In the genomic region with DNA sequence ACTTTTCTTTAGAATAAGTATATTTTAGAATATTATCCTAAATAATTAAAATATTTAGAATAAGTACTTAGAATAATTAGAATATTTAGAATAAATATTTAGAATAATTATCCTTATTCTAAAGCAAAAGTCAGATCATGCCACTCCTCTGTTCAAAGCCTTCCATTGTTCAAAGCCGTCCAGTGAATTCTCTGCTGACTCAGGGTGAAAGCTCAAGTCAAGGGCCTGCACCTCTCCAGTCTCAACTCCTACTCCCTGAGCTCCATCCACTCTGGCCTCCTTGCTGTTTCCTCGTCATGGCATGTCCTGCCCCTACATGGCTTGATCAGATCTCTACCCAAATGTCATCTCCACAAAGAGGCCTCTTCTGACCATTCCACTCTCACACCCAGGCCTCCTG, we compare ENCODE assay signal across 13 cellular contexts.
"Had no signal": no experiment of that assay in that cellular context is flagged by ENCODE, and none has a peak within 500 bp of the region (broad histone marks: within the 10 kb centered on the region; RNA-seq: fewer than 3 reads in every experiment).

No MANE protein-coding gene starts in this region.

- H3K9me3 ChIP-seq: gastrocnemius medialis, pancreas, transverse colon had no signal

- H3K9me3 Mint-ChIP-seq: activated T-cell treated with anti-CD3 and anti-CD28 coated beads, Interleukin-2, amount 50 U/mL, for 4 hours had no signal

- H3K4me3 Mint-ChIP-seq: activated CD8-positive, alpha-beta memory T cell treated with anti-CD3 and anti-CD28 coated beads, Interleukin-2, amount 10 ng/mL, durations not matched to agents 7 days and 5 days; activated naive CD8-positive, alpha-beta T cell; activated T-cell treated with anti-CD3 and anti-CD28 coated beads, Interleukin-2, amount 50 U/mL, for 4 hours had no signal

- H3K36me3 ChIP-seq: gastrocnemius medialis, pancreas, transverse colon had no signal

- H3K4me3 ChIP-seq: gastrocnemius medialis, pancreas, skin epidermis, transverse colon had no signal

- H3K27me3 Mint-ChIP-seq: activated CD8-positive, alpha-beta memory T cell treated with anti-CD3 and anti-CD28 coated beads, Interleukin-2, amount 10 ng/mL, durations not matched to agents 7 days and 5 days; activated naive CD8-positive, alpha-beta T cell had no signal

- FAIRE-seq: colon, keratinocyte, pancreas had no signal

- ATAC-seq: activated CD8-positive, alpha-beta memory T cell treated with anti-CD3 and anti-CD28 coated beads, Interleukin-2, amount 10 ng/mL, durations not matched to agents 7 days and 5 days; activated T-cell treated with anti-CD3 and anti-CD28 coated beads, Interleukin-2, amount 50 U/mL, for 4 hours; gastrocnemius medialis; left ventricle myocardium superior; pancreas had no signal

- H3K4me1 ChIP-seq: gastrocnemius medialis had no signal

- DNase-seq: activated CD4-positive, alpha-beta T cell treated with anti-CD3 and anti-CD28 coated beads for 1 hour; activated CD4-positive, alpha-beta T cell treated with anti-CD3 and anti-CD28 coated beads, Interleukin-2, amount 50 U/mL, for 48 hours; activated CD8-positive, alpha-beta memory T cell treated with anti-CD3 and anti-CD28 coated beads, Interleukin-2, amount 10 ng/mL, durations not matched to agents 7 days and 5 days; activated gamma-delta T cell; activated T-cell treated with anti-CD3 and anti-CD28 coated beads, Interleukin-2, amount 50 U/mL, for 4 hours; gastrocnemius medialis; left ventricle myocardium superior; pancreas; transverse colon had no signal

- H3K27me3 ChIP-seq: gastrocnemius medialis, pancreas, transverse colon had no signal

- H3K36me3 Mint-ChIP-seq: activated CD8-positive, alpha-beta memory T cell treated with anti-CD3 and anti-CD28 coated beads, Interleukin-2, amount 10 ng/mL, durations not matched to agents 7 days and 5 days; activated naive CD8-positive, alpha-beta T cell had no signal

- H3K27ac Mint-ChIP-seq: activated CD8-positive, alpha-beta memory T cell treated with anti-CD3 and anti-CD28 coated beads, Interleukin-2, amount 10 ng/mL, durations not matched to agents 7 days and 5 days; activated naive CD8-positive, alpha-beta T cell had no signal

- H3K27ac ChIP-seq: gastrocnemius medialis, skin epidermis had no signal
